8 cellular contexts compared by ENCODE assay signal in genomic region chr5:137344723-137345322, GRCh38.
DNase-seq lines count a peak whose midpoint lies in the region; ATAC-seq and TF ChIP-seq lines count a peak whose summit lies in the region.

No MANE protein-coding gene starts in this region.

- no TSS peak for BruUV-seq in PC-3 (replicated peaks; lab: Mats Ljungman, UMichigan)

- H3K4me3 Mint-ChIP-seq in nephron, result no peak overlapping the region
- H3K4me3 Mint-ChIP-seq in activated T-helper 2 cell treated with anti-CD3 and anti-CD28 coated beads, Interferon-gamma antibody, Interleukin-2, Interleukin-4, amounts not matched to agents 10 μg/mL and 5 μg/mL and 100 μg/mL, durations not matched to agents 14 hours and 24 hours and 36 hours (ENCODE audit: low read depth), result no peak overlapping the region

- H3K36me3 Mint-ChIP-seq in nephron (ENCODE audit: low read depth), result no peaks in the 10 kb centered on the region
- no peaks in the 10 kb centered on the region for H3K36me3 Mint-ChIP-seq in activated T-helper 2 cell treated with anti-CD3 and anti-CD28 coated beads, Interferon-gamma antibody, Interleukin-2, Interleukin-4, amounts not matched to agents 10 μg/mL and 5 μg/mL and 100 μg/mL, durations not matched to agents 14 hours and 24 hours and 36 hours (ENCODE audit: low read depth)

- peaks cover 16% of the 10 kb centered on the region for H3K4me1 Mint-ChIP-seq in nephron
- H3K4me1 Mint-ChIP-seq in activated T-helper 2 cell treated with anti-CD3 and anti-CD28 coated beads, Interferon-gamma antibody, Interleukin-2, Interleukin-4, amounts not matched to agents 10 μg/mL and 5 μg/mL and 100 μg/mL, durations not matched to agents 14 hours and 24 hours and 36 hours (ENCODE audit: low read depth), result no peaks in the 10 kb centered on the region

- no peaks in the 10 kb centered on the region for H3K9me3 Mint-ChIP-seq in nephron
- no peaks in the 10 kb centered on the region for H3K9me3 Mint-ChIP-seq in activated T-helper 2 cell treated with anti-CD3 and anti-CD28 coated beads, Interferon-gamma antibody, Interleukin-2, Interleukin-4, amounts not matched to agents 10 μg/mL and 5 μg/mL and 100 μg/mL, durations not matched to agents 14 hours and 24 hours and 36 hours

- no peak overlapping the region for H2AFZ ChIP-seq in PC-3 (ENCODE audit: low read length)

- no peaks in the 10 kb centered on the region for H3K27me3 ChIP-seq in HAP-1 (ENCODE audit: low read depth)
- no peaks in the 10 kb centered on the region for H3K27me3 ChIP-seq in PC-3 (ENCODE audit: low read length)

- no peak overlapping the region for H3K27ac ChIP-seq in PC-3 (ENCODE audit: low read length)

- no peak overlapping the region for H3K4me2 ChIP-seq in PC-3 (ENCODE audit: low read length)

- H3K9ac ChIP-seq in PC-3 (ENCODE audit: low read length), result no peak overlapping the region

- H3K79me2 ChIP-seq in PC-3 (ENCODE audit: low read length), result no peaks in the 10 kb centered on the region

- no peaks in the 10 kb centered on the region for H3F3A ChIP-seq in PC-3 (ENCODE audit: low read length, unreplicated experiment)

- in situ Hi-C loops in HAP-1 (cut with MboI; ENCODE audit: low sequenced_read_pairs), result no loop called here

- H4K20me1 ChIP-seq in PC-3 (ENCODE audit: low read length), result no peaks in the 10 kb centered on the region

- no peaks in the 10 kb centered on the region for H3K9me2 ChIP-seq in PC-3 (replicated peaks; ENCODE audit: low read length)

- intact Hi-C loops in PC-3 (cut with micrococcal nuclease), result loop anchor here (1.0 kb wide), 1 partner anchor 154 kb away; the partner anchor contains the start of gene SPOCK1
- intact Hi-C loops in activated T-helper 2 cell treated with anti-CD3 and anti-CD28 coated beads, Interferon-gamma antibody, Interleukin-2, Interleukin-4, amounts not matched to agents 10 μg/mL and 5 μg/mL and 100 μg/mL, durations not matched to agents 14 hours and 24 hours and 36 hours (cut with micrococcal nuclease), result no loop called here

- H3K4me1 ChIP-seq in HAP-1 (no peaks in the 10 kb centered on the region), PC-3 (ENCODE audit: insufficient read depth, low read length) (peaks cover 8% of the 10 kb centered on the region)

- CTCF ChIA-PET in PC-3 (lab: Charles Lee), result interaction anchor here (0.5 to 1.0 kb wide), 5 partner anchors 12 to 260 kb away, joined by 3 to 11 read pairs (median 4); no protein-coding TSS in a partner anchor

- peak; percentile 85 for TF ChIP-seq CTCF in PC-3 (conservative IDR thresholded peaks at IDR 0.05; ENCODE audit: low read depth, low read length)
- TF ChIP-seq CTCF in nephron (IDR thresholded peaks at IDR 0.05; ENCODE audit: unreplicated experiment in 3 of 3), result peak; percentile 71

- H3K9me3 ChIP-seq in HAP-1, result no peaks in the 10 kb centered on the region
- no peaks in the 10 kb centered on the region for H3K9me3 ChIP-seq in PC-3 (ENCODE audit: low read length)

- no peak overlapping the region for H3K4me3 ChIP-seq in HAP-1
- no peak overlapping the region for H3K4me3 ChIP-seq in PC-3 (ENCODE audit: low read length)

- H3K36me3 ChIP-seq in HAP-1 (replicated peaks) (no peaks in the 10 kb centered on the region), PC-3 (ENCODE audit: low read depth, low read length) (no peaks in the 10 kb centered on the region)

- ATAC-seq in PC-3 (no peak), HG02678 (IDR thresholded peaks at IDR 0.05; ENCODE audit: unreplicated experiment) (no peak)

- POLR2A ChIA-PET in PC-3 (lab: Charles Lee; ENCODE audit: unreplicated experiment), result no interaction called here

- DNase-seq in DMS114 treated with DMSO at 0.1 percent for 48 hours (lab: John Stamatoyannopoulos, UW; ENCODE audit: unreplicated experiment) (peak; percentile 31), HAP-1 (ENCODE audit: low spot score in 2 of 2) (peak; percentile 38 to 71), PC-3 (peak; percentile 76), ecto neural progenitor cell (ENCODE audit: low spot score) (peak; percentile 54), cortex of kidney (lab: John Stamatoyannopoulos, UW) (no peak)
- no peak for DNase-seq in activated T-helper 2 cell treated with anti-CD3 and anti-CD28 coated beads, Interferon-gamma antibody, Interleukin-2, Interleukin-4, amounts not matched to agents 10 μg/mL and 5 μg/mL and 100 μg/mL, durations not matched to agents 14 hours and 24 hours and 36 hours (ENCODE audit: low spot score)

- peaks cover 11% of the 10 kb centered on the region for H3K27me3 Mint-ChIP-seq in nephron (ENCODE audit: low read depth)
- H3K27me3 Mint-ChIP-seq in activated T-helper 2 cell treated with anti-CD3 and anti-CD28 coated beads, Interferon-gamma antibody, Interleukin-2, Interleukin-4, amounts not matched to agents 10 μg/mL and 5 μg/mL and 100 μg/mL, durations not matched to agents 14 hours and 24 hours and 36 hours (ENCODE audit: low read depth), result no peaks in the 10 kb centered on the region

- no peak overlapping the region for H3K27ac Mint-ChIP-seq in nephron
- H3K27ac Mint-ChIP-seq in activated T-helper 2 cell treated with anti-CD3 and anti-CD28 coated beads, Interferon-gamma antibody, Interleukin-2, Interleukin-4, amounts not matched to agents 10 μg/mL and 5 μg/mL and 100 μg/mL, durations not matched to agents 14 hours and 24 hours and 36 hours, result no peak overlapping the region

Comparison
In these comparisons a context has a peak if more than half of its experiments do, and no peak if none do; other contexts are left out.
1. DNase-seq: peak in DMS114 treated with DMSO at 0.1 percent for 48 hours (single experiment), HAP-1 (2 of 2), PC-3 (single experiment) and ecto neural progenitor cell (single experiment); none in cortex of kidney (single experiment) and activated T-helper 2 cell treated with anti-CD3 and anti-CD28 coated beads, Interferon-gamma antibody, Interleukin-2, Interleukin-4, amounts not matched to agents 10 μg/mL and 5 μg/mL and 100 μg/mL, durations not matched to agents 14 hours and 24 hours and 36 hours (single experiment).